1 cellular context compared by ENCODE assay signal in the genomic region with DNA sequence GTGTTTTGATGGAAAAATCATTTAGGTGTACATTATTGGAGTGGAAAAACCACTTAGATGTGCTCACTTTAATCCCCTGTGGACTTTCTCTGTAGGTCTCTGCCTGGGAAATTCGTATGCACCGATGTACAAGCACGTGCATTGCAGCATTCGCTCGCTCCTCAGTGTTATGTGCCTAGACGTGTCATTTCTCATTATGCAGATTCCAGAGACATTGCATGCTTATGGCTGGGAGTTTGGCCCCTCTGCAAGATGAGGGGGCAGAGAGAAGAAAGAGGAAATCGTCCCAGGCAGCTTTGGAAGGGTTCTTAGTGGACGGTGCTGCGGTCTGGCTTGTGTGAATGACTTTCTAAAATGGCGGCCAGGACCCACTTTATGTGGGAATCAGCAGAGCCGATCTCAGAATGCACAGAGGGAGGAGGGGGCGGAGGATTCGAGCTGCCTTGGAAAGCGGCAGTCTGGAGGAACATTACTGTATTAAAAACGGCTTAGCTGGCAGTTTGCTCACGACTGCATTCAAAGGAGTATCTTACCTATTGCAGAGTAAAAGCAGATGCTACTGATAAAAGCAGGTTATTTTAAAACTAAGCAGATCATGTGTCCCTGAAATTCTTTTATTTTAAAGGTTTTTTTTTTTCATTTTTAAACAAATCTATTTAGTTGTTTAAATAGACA.
TF ChIP-seq lines count a peak whose summit lies in the region.

No MANE protein-coding gene starts in this region.

TF ChIP-seq in HEK293, 187 proteins besides CTCF, POLR2A, EP300 and RAD21 (continued from another document):
- TF ChIP-seq ZNF488 (tag by site-specific recombination; IDR thresholded peaks at IDR 0.05): no peak
- TF ChIP-seq ZNF394 (tag by site-specific recombination; IDR thresholded peaks at IDR 0.05; ENCODE audit: borderline replicate concordance): peak; percentile 8; the same call in 1 of the 2 replicates
- peak; percentile 85 for TF ChIP-seq FEZF1 (tag by site-specific recombination; IDR thresholded peaks at IDR 0.05)
- peak; percentile 55; the same call in 1 of the 2 replicates for TF ChIP-seq ATF2 (tag by site-specific recombination; IDR thresholded peaks at IDR 0.05; ENCODE audit: low read depth)
- TF ChIP-seq ZNF791 (tag by site-specific recombination; IDR thresholded peaks at IDR 0.05): no peak
- TF ChIP-seq ZBTB1 (tag by site-specific recombination; IDR thresholded peaks at IDR 0.05): no peak
- no peak for TF ChIP-seq KLF16 (tag by site-specific recombination; IDR thresholded peaks at IDR 0.05)
TF ChIP-seq in HEK293: peak in this region for 44.
